ENCODE assay signal across 10 cellular contexts in genomic region chr5:154779105-154779504, GRCh38. TPM values are rescaled to one million over a fixed set of nuclear protein-coding genes. Genes with fewer than 3 reads are reported as not detected.
DNase-seq lines count a peak whose midpoint lies in the region; ATAC-seq, FAIRE-seq and TF ChIP-seq lines count a peak whose summit lies in the region.
"Had no signal": no experiment of that assay in that cellular context is flagged by ENCODE, and none has a peak within 500 bp of the region (broad histone marks: within the 10 kb centered on the region; RNA-seq: fewer than 3 reads in every experiment).

No MANE protein-coding gene starts in this region.

- H3K36me3 ChIP-seq in left ventricle myocardium inferior, result no peaks in the 10 kb centered on the region
- no peaks in the 10 kb centered on the region for H3K36me3 ChIP-seq in left lung

- H3K4me1 ChIP-seq in left ventricle myocardium inferior, result peaks cover 100% of the 10 kb centered on the region
- H3K4me1 ChIP-seq in left lung, result peaks cover 11 to 67% of the 10 kb centered on the region in 2 donors

- H3K4me3 ChIP-seq in left ventricle myocardium inferior, result no peak overlapping the region
- no peak overlapping the region for H3K4me3 ChIP-seq in fibroblast of villous mesenchyme (ENCODE audit: low read depth, low read length)
- H3K4me3 ChIP-seq in left lung, result no peak overlapping the region

- ATAC-seq in left ventricle myocardium superior, result no peak
- no peak for ATAC-seq in HG03196 (IDR thresholded peaks at IDR 0.05; ENCODE audit: unreplicated experiment)
- ATAC-seq in left lung, result no peak

- no peak for FAIRE-seq in urothelium cell line (lab: Jason Lieb, UNC)

- H3K27ac ChIP-seq in left ventricle myocardium inferior (replicated peaks), result peak overlapping the region; percentile 72
- H3K27ac ChIP-seq in left lung, result no peak overlapping the region

- no peak for DNase-seq in left ventricle myocardium inferior
- DNase-seq in left ventricle myocardium superior, result no peak
- peak; percentile 50 to 85 for DNase-seq in SW 1271 (lab: John Stamatoyannopoulos, UW)
- peak; percentile 78 for DNase-seq in fibroblast of villous mesenchyme (ENCODE audit: low read depth)
- peak; percentile 18 for DNase-seq in urothelium cell line (ENCODE audit: low spot score)
- no peak for DNase-seq in head of caudate nucleus
- DNase-seq in left lung, result no peak
- DNase-seq: NCI-H1048, Right ventricle myocardium superior had no signal

- no peak for TF ChIP-seq CTCF in left ventricle myocardium inferior (IDR thresholded peaks at IDR 0.05; ENCODE audit: borderline replicate concordance)
- no peak for TF ChIP-seq CTCF in fibroblast of villous mesenchyme (IDR thresholded peaks at IDR 0.05; ENCODE audit: insufficient read depth, low read depth, low read length)
- no peak for TF ChIP-seq CTCF in left lung (IDR thresholded peaks at IDR 0.05)

- H3K27me3 ChIP-seq in left ventricle myocardium inferior (ENCODE audit: low read depth) (no peaks in the 10 kb centered on the region), left lung (no peaks in the 10 kb centered on the region)

- H3K9me3 ChIP-seq in left ventricle myocardium inferior (replicated peaks) (no peaks in the 10 kb centered on the region), left lung (no peaks in the 10 kb centered on the region)

- intact Hi-C loops in left ventricle myocardium inferior (cut with micrococcal nuclease) (no loop called here), left ventricle myocardium superior (cut with micrococcal nuclease) (no loop called here), head of caudate nucleus (cut with DNase I) (no loop called here), left lung (cut with DNase I) (no loop called here)

RNA-seq across cellular contexts. Expression of gene LARP1, which starts 23.9 kb away (rescaled TPM):
- 148 TPM for total RNA-seq in left ventricle myocardium inferior
- total RNA-seq in left ventricle myocardium superior, result 155 TPM
- total RNA-seq in fibroblast of villous mesenchyme, result 111 and 120 TPM in 2 replicates
- 100 to 1,000 TPM; 126 to 172 TPM for total RNA-seq in left lung

Comparison
In these comparisons a context has a peak if more than half of its experiments do, and no peak if none do; other contexts are left out.
1. DNase-seq: peak in SW 1271 (2 of 2), fibroblast of villous mesenchyme (single experiment) and urothelium cell line (single experiment); none in left ventricle myocardium inferior (single experiment), left ventricle myocardium superior (single experiment), head of caudate nucleus (0 of 42) and left lung (0 of 2).